10 cellular contexts compared by ENCODE assay signal in genomic region chr1:87149166-87150065, GRCh38.
A peak's percentile ranks its signal among the peaks of the same experiment; 100 is the strongest.
DNase-seq lines count a peak whose midpoint lies in the region; ATAC-seq, FAIRE-seq and TF ChIP-seq lines count a peak whose summit lies in the region.
"Had no signal": no experiment of that assay in that cellular context is flagged by ENCODE, and none has a peak within 500 bp of the region (broad histone marks: within the 10 kb centered on the region; RNA-seq: fewer than 3 reads in every experiment).

No MANE protein-coding gene starts in this region.

- H3K4me1 ChIP-seq in breast epithelium = no peaks in the 10 kb centered on the region

- no peak for FAIRE-seq in RCC 7860 (lab: Jason Lieb, UNC)

- no peaks in the 10 kb centered on the region for H3K9me3 ChIP-seq in breast epithelium

- no peak for ATAC-seq in esophagus mucosa
- ATAC-seq in activated T-cell treated with anti-CD3 and anti-CD28 coated beads, Interleukin-2, amount 50 U/mL, for 72 hours (replicated peaks in 1 of 2) = no peak
- no peak for ATAC-seq in GM19328 (IDR thresholded peaks at IDR 0.05; ENCODE audit: unreplicated experiment)

- no peaks in the 10 kb centered on the region for H3K36me3 Mint-ChIP-seq in activated T-cell treated with anti-CD3 and anti-CD28 coated beads, Interleukin-2, amount 50 U/mL, for 72 hours (ENCODE audit: insufficient read depth in 2 of 2)

- H3K36me3 ChIP-seq in breast epithelium = no peaks in the 10 kb centered on the region

- no peaks in the 10 kb centered on the region for H3K9me3 Mint-ChIP-seq in activated T-cell treated with anti-CD3 and anti-CD28 coated beads, Interleukin-2, amount 50 U/mL, for 72 hours

- peaks cover 16% of the 10 kb centered on the region for H3K4me1 Mint-ChIP-seq in activated T-cell treated with anti-CD3 and anti-CD28 coated beads, Interleukin-2, amount 50 U/mL, for 72 hours (ENCODE audit: low read depth)

- no peak overlapping the region for H3K27ac Mint-ChIP-seq in activated T-cell treated with anti-CD3 and anti-CD28 coated beads, Interleukin-2, amount 50 U/mL, for 72 hours
- H3K27ac Mint-ChIP-seq: B cell had no signal

- TF ChIP-seq CTCF in breast epithelium (IDR thresholded peaks at IDR 0.05) = no peak

- peak; percentile 49 for DNase-seq in AG08396 (ENCODE audit: low spot score)
- peak; percentile 21 for DNase-seq in NCI-H1417 treated with DMSO at 0.1 percent for 48 hours (lab: John Stamatoyannopoulos, UW)
- no peak for DNase-seq in breast epithelium (ENCODE audit: low spot score in 2 of 2)
- peak; percentile 91 for DNase-seq in islet precursor cell
- DNase-seq in activated T-cell treated with anti-CD3 and anti-CD28 coated beads, Interleukin-2, amount 50 U/mL, for 72 hours = no peak
- no peak for DNase-seq in RCC 7860 (ENCODE audit: low spot score)
- DNase-seq: effector memory CD4-positive, alpha-beta T cell had no signal

- intact Hi-C loops in breast epithelium (cut with DNase I; ENCODE audit: low total_unique reads) = no loop called here

- TF ChIP-seq POLR2A in breast epithelium (IDR thresholded peaks at IDR 0.05) = no peak

- H3K4me3 Mint-ChIP-seq in activated T-cell treated with anti-CD3 and anti-CD28 coated beads, Interleukin-2, amount 50 U/mL, for 72 hours = no peak overlapping the region
- H3K4me3 Mint-ChIP-seq: B cell had no signal

- H3K27ac ChIP-seq in breast epithelium = peak overlapping the region; percentile 37 to 58

- H3K4me3 ChIP-seq in breast epithelium = no peak overlapping the region

- H3K27me3 Mint-ChIP-seq in activated T-cell treated with anti-CD3 and anti-CD28 coated beads, Interleukin-2, amount 50 U/mL, for 72 hours (ENCODE audit: low read depth) = peaks cover 69% of the 10 kb centered on the region

- H3K27me3 ChIP-seq in breast epithelium = no peaks in the 10 kb centered on the region

Comparison
In these comparisons a context has a peak if more than half of its experiments do, and no peak if none do; other contexts are left out.
1. DNase-seq: peak in AG08396 (single experiment), NCI-H1417 treated with DMSO at 0.1 percent for 48 hours (single experiment) and islet precursor cell (single experiment); none in breast epithelium (0 of 2), activated T-cell treated with anti-CD3 and anti-CD28 coated beads, Interleukin-2, amount 50 U/mL, for 72 hours (0 of 2) and RCC 7860 (single experiment).